In genomic region chr17:40325156-40326013, GRCh38 we compare ENCODE assay signal across 11 cellular contexts. TPM values are rescaled to one million over a fixed set of nuclear protein-coding genes. Genes with fewer than 3 reads are reported as not detected.
DNase-seq lines count a peak whose midpoint lies in the region; ATAC-seq and TF ChIP-seq lines count a peak whose summit lies in the region.
"Had no signal": no experiment of that assay in that cellular context is flagged by ENCODE, and none has a peak within 500 bp of the region (broad histone marks: within the 10 kb centered on the region; RNA-seq: fewer than 3 reads in every experiment).

No MANE protein-coding gene starts in this region.

- H3K4me3 Mint-ChIP-seq in CD4-positive, CD25-positive, alpha-beta regulatory T cell: peak overlapping the region; percentile 95 to 99 (median 96)
- peak overlapping the region; percentile 93 for H3K4me3 Mint-ChIP-seq in natural killer cell treated with Interleukin-12 subunit alpha and Interleukin-12 subunit beta and Interleukin-15 and Interleukin-18, amount 100 ng/mL, for 72 hours

- no peaks in the 10 kb centered on the region for H3K9me3 ChIP-seq in CD4-positive, CD25-positive, alpha-beta regulatory T cell (ENCODE audit: control insufficient read depth in 2 of 2, low read length in 2 of 2)
- no peaks in the 10 kb centered on the region for H3K9me3 ChIP-seq in Karpas-422 (ENCODE audit: low read length)
- H3K9me3 ChIP-seq in body of pancreas: no peaks in the 10 kb centered on the region

- 82 to 88% methylated on average over 13 of the region's 13 CpGs for WGBS in body of pancreas, 2 donors

- no peak for ATAC-seq in CD4-positive, CD25-positive, alpha-beta regulatory T cell (ENCODE audit: low read depth in 2 of 2)
- ATAC-seq in body of pancreas (no peak), HG02798 (IDR thresholded peaks at IDR 0.05; ENCODE audit: poor library complexity, unreplicated experiment) (no peak), HG03469 (IDR thresholded peaks at IDR 0.05; ENCODE audit: unreplicated experiment) (no peak), HG02759 (IDR thresholded peaks at IDR 0.05; ENCODE audit: unreplicated experiment) (no peak), GM18907 (IDR thresholded peaks at IDR 0.05; ENCODE audit: unreplicated experiment) (no peak)
- no peak for ATAC-seq in natural killer cell treated with Interleukin-12 subunit alpha and Interleukin-12 subunit beta and Interleukin-15 and Interleukin-18, amount 100 ng/mL, for 72 hours

- no peaks in the 10 kb centered on the region for H3K36me3 ChIP-seq in CD4-positive, CD25-positive, alpha-beta regulatory T cell (ENCODE audit: control insufficient read depth, insufficient read depth, low read length)
- H3K36me3 ChIP-seq in Karpas-422 (ENCODE audit: insufficient read depth, low read length) (no peaks in the 10 kb centered on the region), body of pancreas (replicated peaks in 1 of 2; ENCODE audit: insufficient read depth in 1 of 2, low read depth in 2 of 2) (no peaks in the 10 kb centered on the region)
- H3K36me3 ChIP-seq: cardiac muscle cell had no signal

- H3K4me3 ChIP-seq in CD4-positive, CD25-positive, alpha-beta regulatory T cell (ENCODE audit: low read depth, low read length): peak overlapping the region; percentile 81
- H3K4me3 ChIP-seq in Karpas-422 (ENCODE audit: low read length) (peak overlapping the region; percentile 65), body of pancreas (no peak overlapping the region)
- H3K4me3 ChIP-seq: cardiac muscle cell had no signal

- TF ChIP-seq CTCF in body of pancreas (IDR thresholded peaks at IDR 0.05): no peak

- H3K79me2 ChIP-seq in Karpas-422 (ENCODE audit: low read length): peaks cover 73% of the 10 kb centered on the region

- no peaks in the 10 kb centered on the region for H3K9me2 ChIP-seq in Karpas-422 (replicated peaks; ENCODE audit: insufficient read depth, low read length)

- peaks cover 15% of the 10 kb centered on the region; the same call in 1 of the 2 replicates for H4K20me1 ChIP-seq in Karpas-422 (ENCODE audit: insufficient read depth, low read depth, low read length)

- H3K4me1 Mint-ChIP-seq in CD4-positive, CD25-positive, alpha-beta regulatory T cell: peaks cover 14 to 96% (median 68%) of the 10 kb centered on the region in 4 donors
- H3K4me1 Mint-ChIP-seq in natural killer cell treated with Interleukin-12 subunit alpha and Interleukin-12 subunit beta and Interleukin-15 and Interleukin-18, amount 100 ng/mL, for 72 hours (ENCODE audit: low read depth in 2 of 2): peaks cover 74 to 91% of the 10 kb centered on the region in 2 donors

- H3K9ac ChIP-seq in Karpas-422 (ENCODE audit: low read length): peak overlapping the region; percentile 79

- peak overlapping the region; percentile 94 for H3K4me2 ChIP-seq in Karpas-422 (ENCODE audit: low read depth, low read length, poor library complexity, severe bottlenecking)

- H2AFZ ChIP-seq in Karpas-422 (ENCODE audit: low read length): no peak overlapping the region

- H3K9me3 Mint-ChIP-seq in CD4-positive, CD25-positive, alpha-beta regulatory T cell: peaks cover 0 to 7% (median 0%) of the 10 kb centered on the region in 7 donors
- no peaks in the 10 kb centered on the region for H3K9me3 Mint-ChIP-seq in natural killer cell treated with Interleukin-12 subunit alpha and Interleukin-12 subunit beta and Interleukin-15 and Interleukin-18, amount 100 ng/mL, for 72 hours

- H3K27me3 Mint-ChIP-seq in CD4-positive, CD25-positive, alpha-beta regulatory T cell: peaks cover 25% of the 10 kb centered on the region
- no peaks in the 10 kb centered on the region for H3K27me3 Mint-ChIP-seq in natural killer cell treated with Interleukin-12 subunit alpha and Interleukin-12 subunit beta and Interleukin-15 and Interleukin-18, amount 100 ng/mL, for 72 hours

- H3K27ac ChIP-seq in CD4-positive, CD25-positive, alpha-beta regulatory T cell (ENCODE audit: insufficient read depth, low read length, poor library complexity, severe bottlenecking): peak overlapping the region; percentile 99
- peak overlapping the region; percentile 97 for H3K27ac ChIP-seq in Karpas-422 (ENCODE audit: low read length)
- peak overlapping the region in 3 of 4 donors; percentile 35 to 76 (median 54) for H3K27ac ChIP-seq in body of pancreas
- H3K27ac ChIP-seq: cardiac muscle cell had no signal

- intact Hi-C loops in body of pancreas (cut with DNase I): no loop called here

- no peaks in the 10 kb centered on the region for H3K27me3 ChIP-seq in CD4-positive, CD25-positive, alpha-beta regulatory T cell (ENCODE audit: control insufficient read depth, insufficient read depth, low read length)
- H3K27me3 ChIP-seq in Karpas-422 (ENCODE audit: low read length) (no peaks in the 10 kb centered on the region), body of pancreas (no peaks in the 10 kb centered on the region)
- H3K27me3 ChIP-seq: cardiac muscle cell had no signal

- H3K4me1 ChIP-seq in CD4-positive, CD25-positive, alpha-beta regulatory T cell (ENCODE audit: control insufficient read depth, insufficient read depth, low read length, poor library complexity, severe bottlenecking): peaks cover 98% of the 10 kb centered on the region
- peaks cover 94% of the 10 kb centered on the region for H3K4me1 ChIP-seq in Karpas-422 (ENCODE audit: low read length)
- peaks cover 85% of the 10 kb centered on the region for H3K4me1 ChIP-seq in body of pancreas

- H3K36me3 Mint-ChIP-seq in CD4-positive, CD25-positive, alpha-beta regulatory T cell: no peaks in the 10 kb centered on the region
- no peaks in the 10 kb centered on the region for H3K36me3 Mint-ChIP-seq in natural killer cell treated with Interleukin-12 subunit alpha and Interleukin-12 subunit beta and Interleukin-15 and Interleukin-18, amount 100 ng/mL, for 72 hours

- peak in 2 of 3 donors; percentile 46 to 53 for DNase-seq in CD4-positive, CD25-positive, alpha-beta regulatory T cell
- peak; percentile 76 for DNase-seq in Karpas-422
- DNase-seq in body of pancreas: no peak
- no peak for DNase-seq in natural killer cell treated with Interleukin-12 subunit alpha and Interleukin-12 subunit beta and Interleukin-15 and Interleukin-18, amount 100 ng/mL, for 72 hours (ENCODE audit: low spot score)

- no peak for TF ChIP-seq POLR2A in body of pancreas (IDR thresholded peaks at IDR 0.05)

- H3K27ac Mint-ChIP-seq in CD4-positive, CD25-positive, alpha-beta regulatory T cell: peak overlapping the region; percentile 96 to 100 (median 100)
- peak overlapping the region; percentile 98 to 99 for H3K27ac Mint-ChIP-seq in natural killer cell treated with Interleukin-12 subunit alpha and Interleukin-12 subunit beta and Interleukin-15 and Interleukin-18, amount 100 ng/mL, for 72 hours

RNA-seq across cellular contexts. Expression of gene RARA, which starts 16.4 kb away (rescaled TPM):
- 126 TPM for total RNA-seq in CD4-positive, CD25-positive, alpha-beta regulatory T cell
- polyA plus RNA-seq in CD4-positive, CD25-positive, alpha-beta regulatory T cell: 10 to 100 TPM in 3 of 4 donors, 1 to 10 TPM in 1; 7.3 to 14.5 (median 12.6) TPM
- total RNA-seq in Karpas-422 (2014; rRNA removed; shearing (Covaris generic); ENCODE audit: low replicate concordance): 21.8 and 22.3 TPM in 2 replicates
- 10 to 100 TPM; 11.4 to 13.8 TPM for total RNA-seq in body of pancreas
- 10 to 100 TPM; 26.4 to 37.8 TPM for total RNA-seq in natural killer cell treated with Interleukin-12 subunit alpha and Interleukin-12 subunit beta and Interleukin-15 and Interleukin-18, amount 100 ng/mL, for 72 hours

RNA-seq across cellular contexts. Expression of gene CDC6, which starts 37.7 kb away (rescaled TPM):
- 5.7 TPM for total RNA-seq in CD4-positive, CD25-positive, alpha-beta regulatory T cell
- 1 to 10 TPM in 2 of 4 donors, under 1 TPM in 1, not detected in 1; 0.59 to 1.7 (median 1.1) TPM for polyA plus RNA-seq in CD4-positive, CD25-positive, alpha-beta regulatory T cell
- total RNA-seq in Karpas-422 (2014; rRNA removed; shearing (Covaris generic); ENCODE audit: low replicate concordance): 14.6 and 16.4 TPM in 2 replicates
- total RNA-seq in body of pancreas: under 1 TPM; 0.66 to 0.78 TPM
- 100 to 1,000 TPM in 1 of 2 donors, 10 to 100 TPM in 1; 79.2 to 172 TPM for total RNA-seq in natural killer cell treated with Interleukin-12 subunit alpha and Interleukin-12 subunit beta and Interleukin-15 and Interleukin-18, amount 100 ng/mL, for 72 hours

RNA-seq across cellular contexts. Expression of gene GJD3, which starts 39.2 kb away (rescaled TPM):
- total RNA-seq in CD4-positive, CD25-positive, alpha-beta regulatory T cell: not detected
- polyA plus RNA-seq in CD4-positive, CD25-positive, alpha-beta regulatory T cell: not detected
- total RNA-seq in Karpas-422 (2014; rRNA removed; shearing (Covaris generic); ENCODE audit: low replicate concordance): not detected in 2 replicates
- 1 to 10 TPM in 1 of 2 donors, not detected in 1; 1.3 TPM for total RNA-seq in body of pancreas
- not detected for total RNA-seq in natural killer cell treated with Interleukin-12 subunit alpha and Interleukin-12 subunit beta and Interleukin-15 and Interleukin-18, amount 100 ng/mL, for 72 hours
- total RNA-seq: Daoy; T-helper 2 cell treated with Interferon-gamma antibody and Interleukin-4, amounts not matched to agents 100 ng/mL and 5 ng/mL, for 36 hours had no signal

Comparison
In these comparisons a context has a peak if more than half of its experiments do, and no peak if none do; other contexts are left out.
1. DNase-seq: peak in CD4-positive, CD25-positive, alpha-beta regulatory T cell (2 of 3) and Karpas-422 (single experiment); none in body of pancreas (0 of 4) and natural killer cell treated with Interleukin-12 subunit alpha and Interleukin-12 subunit beta and Interleukin-15 and Interleukin-18, amount 100 ng/mL, for 72 hours (single experiment).
2. H3K4me3 ChIP-seq: peak in CD4-positive, CD25-positive, alpha-beta regulatory T cell (single experiment) and Karpas-422 (single experiment); none in body of pancreas (0 of 2).
3. Peak in every context shown above with its lines, with median percentiles within 50 percentile points of each other: H3K27ac ChIP-seq.